In the genomic region with DNA sequence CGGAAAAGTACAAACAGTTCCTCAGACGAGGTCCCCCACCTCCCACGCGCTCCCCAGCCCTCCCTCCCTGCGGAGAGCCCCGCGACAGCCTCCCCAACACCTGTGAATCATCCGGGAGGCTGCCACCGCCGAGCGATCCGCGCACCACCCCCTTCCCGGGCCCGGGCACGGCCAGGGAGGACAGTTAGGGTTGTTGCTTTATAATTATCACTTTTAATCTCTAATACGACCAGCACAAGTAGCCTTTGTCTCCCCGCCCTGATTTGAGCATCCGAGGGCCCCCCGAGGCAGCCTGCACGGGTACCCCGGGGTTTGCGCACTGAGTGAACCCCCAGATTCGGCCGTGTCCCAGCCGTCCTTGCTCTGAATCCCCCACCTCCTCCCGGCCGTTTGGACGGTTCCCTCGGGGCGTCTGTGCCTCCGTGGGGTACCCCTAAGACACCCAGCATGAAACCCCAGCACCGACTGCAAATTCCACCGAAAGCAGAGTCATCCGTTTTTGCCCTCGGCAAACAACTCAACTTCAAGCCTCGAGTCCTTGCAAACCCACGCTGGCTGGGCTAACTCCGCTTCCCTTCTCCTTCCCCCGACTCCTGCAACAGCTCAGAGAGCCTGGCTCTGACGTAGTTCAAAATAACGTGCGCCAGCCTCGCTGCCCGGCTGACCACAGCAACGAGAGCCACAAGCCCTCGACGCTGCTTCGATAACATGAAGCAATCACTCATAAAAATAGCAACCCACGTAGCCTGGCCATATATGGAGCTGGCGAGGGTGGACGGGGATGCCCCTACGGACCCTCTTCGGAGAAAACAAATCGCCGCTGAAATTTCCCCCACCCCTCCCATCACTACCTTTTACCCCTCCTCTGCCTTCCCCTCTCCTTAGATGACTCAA, we compare ENCODE assay signal across 8 cellular contexts.
DNase-seq lines count a peak whose midpoint lies in the region; TF ChIP-seq lines count a peak whose summit lies in the region.

No MANE protein-coding gene starts in this region.

- in situ Hi-C loops in brain microvascular endothelial cell (cut with HindIII; ENCODE audit: low pct_ligation_motif_present, low sequenced_read_pairs) = no loop called here

- peaks cover 11% of the 10 kb centered on the region for H3K27me3 ChIP-seq in brain microvascular endothelial cell (replicated peaks)

- peak; percentile 66 for DNase-seq in NCI-H1436 (lab: John Stamatoyannopoulos, UW)
- DNase-seq in NCI-H1436 treated with DMSO at 0.1 percent for 48 hours (lab: John Stamatoyannopoulos, UW) = no peak
- peak; percentile 84 to 89 for DNase-seq in NCI-H526 (lab: John Stamatoyannopoulos, UW)
- peak; percentile 84 for DNase-seq in brain microvascular endothelial cell
- peak; percentile 88 for DNase-seq in iris pigment epithelial cell (ENCODE audit: low read depth)
- DNase-seq in stimulated activated CD4-positive, alpha-beta T cell treated with anti-CD3 and anti-CD28 coated beads, Interleukin-12 subunit alpha, Interleukin-12 subunit beta, amount 100 ng/mL, for 4 hours = peak; percentile 8
- DNase-seq in SW480 (ENCODE audit: low spot score) = no peak
- DNase-seq in OCI-M2 (lab: John Stamatoyannopoulos, UW; ENCODE audit: unreplicated experiment) = no peak

- H3K36me3 ChIP-seq in brain microvascular endothelial cell (replicated peaks) = no peaks in the 10 kb centered on the region

- H3K4me3 ChIP-seq in brain microvascular endothelial cell (ENCODE audit: low read depth, low read length) = peak overlapping the region; percentile 54

- TF ChIP-seq CTCF in brain microvascular endothelial cell (IDR thresholded peaks at IDR 0.05; ENCODE audit: low read depth, low read length, missing control alignments) = no peak

- no peak overlapping the region for H3K27ac ChIP-seq in brain microvascular endothelial cell

Comparison
In these comparisons a context has a peak if more than half of its experiments do, and no peak if none do; other contexts are left out.
1. DNase-seq: peak in NCI-H1436 (single experiment), NCI-H526 (2 of 2), brain microvascular endothelial cell (single experiment), iris pigment epithelial cell (single experiment) and stimulated activated CD4-positive, alpha-beta T cell treated with anti-CD3 and anti-CD28 coated beads, Interleukin-12 subunit alpha, Interleukin-12 subunit beta, amount 100 ng/mL, for 4 hours (single experiment); none in NCI-H1436 treated with DMSO at 0.1 percent for 48 hours (single experiment), SW480 (single experiment) and OCI-M2 (single experiment).